34 cellular contexts compared by ENCODE assay signal in genomic region chr7:4893929-4894475, GRCh38. TPM values are rescaled to one million over a fixed set of nuclear protein-coding genes. Genes with fewer than 3 reads are reported as not detected.
"Had no signal": no experiment of that assay in that cellular context is flagged by ENCODE, and none has a peak within 500 bp of the region (broad histone marks: within the 10 kb centered on the region; RNA-seq: fewer than 3 reads in every experiment).

No MANE protein-coding gene starts in this region.

- DNase-seq: activated B cell treated with CpG ODN at 0.5 μM for 24 hours; activated CD4-positive, alpha-beta memory T cell treated with anti-CD3 and anti-CD28 coated beads for 36 hours; activated CD4-positive, alpha-beta T cell treated with anti-CD3 and anti-CD28 coated beads for 4 hours; activated CD4-positive, alpha-beta T cell treated with anti-CD3 and anti-CD28 coated beads, Interleukin-2, amount 10 ng/mL, durations not matched to agents 24 days and 14 days; activated CD4-positive, alpha-beta T cell treated with anti-CD3 and anti-CD28 coated beads, Interleukin-2, amount 50 U/mL, for 1 hour; activated CD4-positive, alpha-beta T cell treated with anti-CD3 and anti-CD28 coated beads, Interleukin-2, amount 50 U/mL, for 4 hours; activated CD4-positive, CD25-positive, alpha-beta regulatory T cell treated with anti-CD3 and anti-CD28 coated beads, Interleukin-2, amount 50 U/mL, for 72 hours; activated CD8-positive, alpha-beta memory T cell treated with anti-CD3 and anti-CD28 coated beads, Interleukin-2, amount 50 U/mL, for 4 hours; activated CD8-positive, alpha-beta T cell treated with anti-CD3 and anti-CD28 coated beads for 36 hours; activated effector memory CD4-positive, alpha-beta T cell treated with anti-CD3 and anti-CD28 coated beads, Interleukin-2, amount 50 U/mL, for 16 hours; activated gamma-delta T cell treated with Interleukin-2 at 50 U/mL for 16 hours; activated naive CD4-positive, alpha-beta T cell; activated naive CD4-positive, alpha-beta T cell treated with anti-CD3 and anti-CD28 coated beads for 36 hours; activated naive CD8-positive, alpha-beta T cell treated with anti-CD3 and anti-CD28 coated beads, Interleukin-2, amount 10 ng/mL, durations not matched to agents 7 days and 5 days; activated naive CD8-positive, alpha-beta T cell treated with anti-CD3 and anti-CD28 coated beads, Interleukin-2, amount 50 U/mL, for 24 hours; activated T-cell treated with anti-CD3 and anti-CD28 coated beads for 4 hours; activated T-cell treated with anti-CD3 and anti-CD28 coated beads, Interleukin-2, amount 50 U/mL, for 1 hour; activated T-cell treated with anti-CD3 and anti-CD28 coated beads, Interleukin-2, amount 50 U/mL, for 4 hours; activated T-cell treated with anti-CD3 and anti-CD28 coated beads, Interleukin-2, amount 50 U/mL, for 72 hours; amygdala; anterior cingulate cortex; caudate nucleus; cerebellar nuclear complex; T-helper 2 cell; T-helper 9 cell had no signal

- H3K36me3 ChIP-seq: ascending aorta, cardiac muscle cell had no signal

- ATAC-seq: activated CD8-positive, alpha-beta T cell treated with anti-CD3 and anti-CD28 coated beads for 36 hours; activated naive CD8-positive, alpha-beta T cell treated with anti-CD3 and anti-CD28 coated beads, Interleukin-2, amount 50 U/mL, for 24 hours; activated T-cell treated with anti-CD3 and anti-CD28 coated beads, Interleukin-2, amount 50 U/mL, for 4 hours; activated T-cell treated with anti-CD3 and anti-CD28 coated beads, Interleukin-2, amount 50 U/mL, for 72 hours; activated T-helper 17 cell treated with anti-CD3 and anti-CD28 coated beads, Interleukin-2, amount 50 U/mL, for 72 hours had no signal

- H3K4me3 ChIP-seq: ascending aorta, cardiac muscle cell had no signal

- H3K9me3 ChIP-seq: ascending aorta had no signal

- H3K4me1 ChIP-seq: ascending aorta had no signal

- FAIRE-seq: bronchial epithelial cell, TTC549 had no signal

- H3K27me3 ChIP-seq: ascending aorta, cardiac muscle cell had no signal

- H3K27ac ChIP-seq: ascending aorta, cardiac muscle cell, VCaP had no signal

RNA-seq across cellular contexts. Expression of gene RADIL, which starts 10.5 kb away (rescaled TPM):
- total RNA-seq: activated B cell treated with CpG ODN at 0.5 μM for 24 hours had no signal

RNA-seq across cellular contexts. Expression of gene PAPOLB, which starts 32.2 kb away (rescaled TPM):
- total RNA-seq: activated CD4-positive, alpha-beta memory T cell treated with anti-CD3 and anti-CD28 coated beads for 36 hours; activated CD4-positive, alpha-beta T cell treated with anti-CD3 and anti-CD28 coated beads, Interleukin-2, amount 10 ng/mL, durations not matched to agents 24 days and 14 days; activated CD8-positive, alpha-beta memory T cell treated with anti-CD3 and anti-CD28 coated beads for 36 hours; activated CD8-positive, alpha-beta T cell treated with anti-CD3 and anti-CD28 coated beads for 36 hours; activated naive CD4-positive, alpha-beta T cell treated with anti-CD3 and anti-CD28 coated beads for 36 hours; activated naive CD8-positive, alpha-beta T cell treated with anti-CD3 and anti-CD28 coated beads, Interleukin-2, amount 10 ng/mL, durations not matched to agents 7 days and 5 days; activated T-helper 1 cell treated with anti-CD3 and anti-CD28 coated beads, Interleukin-12 subunit alpha, Interleukin-12 subunit beta, Interleukin-2, Interleukin-4 antibody, amounts not matched to agents 30 ng/mL and 10 ng/mL and 1 ng/mL, durations not matched to agents 14 hours and 24 hours and 36 hours; activated T-helper 17 cell treated with anti-CD3 and anti-CD28 coated beads, Interleukin-2, amount 50 U/mL, for 72 hours; ascending aorta; bronchial epithelial cell had no signal
- polyA plus RNA-seq: adipose tissue, cardiac muscle cell had no signal
